ENCODE assay signal across 17 cellular contexts in the genomic region with DNA sequence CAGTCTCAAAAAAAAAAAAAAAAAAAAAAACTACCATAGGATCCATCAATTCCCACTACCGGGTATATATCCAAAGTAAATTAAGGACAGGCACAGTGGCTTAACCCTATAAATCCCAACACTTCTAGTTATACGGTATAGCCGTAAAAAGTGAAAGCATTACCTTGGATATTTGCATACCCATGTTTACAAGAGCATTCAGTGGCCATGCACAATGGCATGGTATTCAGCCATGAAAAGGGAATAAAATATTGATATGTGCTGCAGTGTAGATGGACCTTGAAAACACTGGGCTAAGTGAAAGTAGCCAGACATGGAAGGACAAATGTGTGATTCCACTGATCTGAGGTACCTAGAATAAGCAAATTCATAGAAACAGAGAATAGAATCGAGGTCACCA.
A peak's percentile ranks its signal among the peaks of the same experiment; 100 is the strongest.
DNase-seq lines count a peak whose midpoint lies in the region; ATAC-seq and TF ChIP-seq lines count a peak whose summit lies in the region.
"Had no signal": no experiment of that assay in that cellular context is flagged by ENCODE, and none has a peak within 500 bp of the region (broad histone marks: within the 10 kb centered on the region; RNA-seq: fewer than 3 reads in every experiment).

No MANE protein-coding gene starts in this region.

- H3K27ac Mint-ChIP-seq in activated T-cell treated with anti-CD3 and anti-CD28 coated beads, Interleukin-2, amount 50 U/mL, for 24 hours: peak overlapping the region; percentile 45
- H3K27ac Mint-ChIP-seq in activated T-helper 1 cell treated with anti-CD3 and anti-CD28 coated beads, Interleukin-12 subunit alpha, Interleukin-12 subunit beta, Interleukin-2, Interleukin-4 antibody, amounts not matched to agents 30 ng/mL and 10 ng/mL and 1 ng/mL, durations not matched to agents 14 hours and 24 hours and 36 hours: peak overlapping the region; percentile 82
- H3K27ac Mint-ChIP-seq: CD14-positive monocyte had no signal

- 62 to 84% (median 73%) methylated on average over 4 of the region's 4 CpGs for WGBS in spleen, 5 donors
- 54% methylated on average over 4 of the region's 4 CpGs for WGBS in SK-N-SH (ENCODE audit: low lambda C conversion rate)
- 75 to 78% (median 78%) methylated on average over 4 of the region's 4 CpGs for WGBS in heart left ventricle, 4 donors

- H3F3A ChIP-seq in SK-N-SH (replicated peaks; ENCODE audit: insufficient read depth): no peaks in the 10 kb centered on the region

- H3K9me2 ChIP-seq in SK-N-SH: no peaks in the 10 kb centered on the region

- H3K4me1 ChIP-seq in spleen: peaks cover 0 to 59% (median 40%) of the 10 kb centered on the region in 6 donors
- no peaks in the 10 kb centered on the region for H3K4me1 ChIP-seq in SK-N-SH (ENCODE audit: control insufficient read depth in 1 of 2, insufficient read depth in 2 of 2, low read depth in 1 of 2, low read length in 1 of 2)
- peaks cover 0 to 11% (median 0%) of the 10 kb centered on the region in 12 donors for H3K4me1 ChIP-seq in heart left ventricle

- H3K27me3 ChIP-seq in spleen (replicated peaks in 1 of 7): no peaks in the 10 kb centered on the region
- H3K27me3 ChIP-seq in SK-N-SH (ENCODE audit: insufficient read depth): no peaks in the 10 kb centered on the region
- no peaks in the 10 kb centered on the region for H3K27me3 ChIP-seq in heart left ventricle
- H3K27me3 ChIP-seq: upper lobe of right lung had no signal

- no peak for TF ChIP-seq CTCF in spleen (IDR thresholded peaks at IDR 0.05 in 8 of 11, conservative IDR thresholded peaks at IDR 0.05 in 3 of 11)
- no peak for TF ChIP-seq CTCF in SK-N-SH (IDR thresholded peaks at IDR 0.05)
- TF ChIP-seq CTCF in heart left ventricle (IDR thresholded peaks at IDR 0.05): no peak

- H3K79me2 ChIP-seq in SK-N-SH (ENCODE audit: insufficient read depth): no peaks in the 10 kb centered on the region

- H3K9me3 ChIP-seq in spleen (peaks cover 0 to 26% (median 7%) of the 10 kb centered on the region in 8 donors), SK-N-SH (no peaks in the 10 kb centered on the region), heart left ventricle (peaks cover 0 to 6% (median 0%) of the 10 kb centered on the region in 12 donors)
- H3K9me3 ChIP-seq: upper lobe of right lung had no signal

- TF ChIP-seq RAD21 in SK-N-SH (IDR thresholded peaks at IDR 0.05; ENCODE audit: low read length): no peak

- TF ChIP-seq EP300 in SK-N-SH (IDR thresholded peaks at IDR 0.05; ENCODE audit: borderline replicate concordance in 1 of 2, low read depth in 1 of 2, low read length in 1 of 2): no peak

- no peaks in the 10 kb centered on the region for H3K36me3 ChIP-seq in spleen
- H3K36me3 ChIP-seq in SK-N-SH (replicated peaks in 1 of 2; ENCODE audit: control insufficient read depth in 1 of 2, insufficient read depth in 2 of 2, low read length in 1 of 2): no peaks in the 10 kb centered on the region
- no peaks in the 10 kb centered on the region for H3K36me3 ChIP-seq in heart left ventricle
- H3K36me3 ChIP-seq: upper lobe of right lung had no signal

- H3K9ac ChIP-seq in SK-N-SH: no peak overlapping the region

- H3K4me1 Mint-ChIP-seq in activated T-cell treated with anti-CD3 and anti-CD28 coated beads, Interleukin-2, amount 50 U/mL, for 24 hours (ENCODE audit: low read depth): peaks cover 64% of the 10 kb centered on the region
- H3K4me1 Mint-ChIP-seq in activated T-helper 1 cell treated with anti-CD3 and anti-CD28 coated beads, Interleukin-12 subunit alpha, Interleukin-12 subunit beta, Interleukin-2, Interleukin-4 antibody, amounts not matched to agents 30 ng/mL and 10 ng/mL and 1 ng/mL, durations not matched to agents 14 hours and 24 hours and 36 hours (ENCODE audit: low read depth): peaks cover 89% of the 10 kb centered on the region

- H2AFZ ChIP-seq in SK-N-SH (ENCODE audit: low read depth): no peak overlapping the region

- TF ChIP-seq POLR2A in spleen (IDR thresholded peaks at IDR 0.05): no peak
- no peak for TF ChIP-seq POLR2A in heart left ventricle (IDR thresholded peaks at IDR 0.05)

- no peak overlapping the region for H3K4me2 ChIP-seq in SK-N-SH

- H3K36me3 Mint-ChIP-seq in activated T-cell treated with anti-CD3 and anti-CD28 coated beads, Interleukin-2, amount 50 U/mL, for 24 hours (ENCODE audit: low read depth): peaks cover 11% of the 10 kb centered on the region
- peaks cover 19% of the 10 kb centered on the region for H3K36me3 Mint-ChIP-seq in activated T-helper 1 cell treated with anti-CD3 and anti-CD28 coated beads, Interleukin-12 subunit alpha, Interleukin-12 subunit beta, Interleukin-2, Interleukin-4 antibody, amounts not matched to agents 30 ng/mL and 10 ng/mL and 1 ng/mL, durations not matched to agents 14 hours and 24 hours and 36 hours (ENCODE audit: low read depth)
- H3K36me3 Mint-ChIP-seq: CD14-positive monocyte had no signal

- H3K4me3 Mint-ChIP-seq in activated T-cell treated with anti-CD3 and anti-CD28 coated beads, Interleukin-2, amount 50 U/mL, for 24 hours: peak overlapping the region; percentile 47
- peak overlapping the region; percentile 60 for H3K4me3 Mint-ChIP-seq in activated T-helper 1 cell treated with anti-CD3 and anti-CD28 coated beads, Interleukin-12 subunit alpha, Interleukin-12 subunit beta, Interleukin-2, Interleukin-4 antibody, amounts not matched to agents 30 ng/mL and 10 ng/mL and 1 ng/mL, durations not matched to agents 14 hours and 24 hours and 36 hours
- H3K4me3 Mint-ChIP-seq: CD14-positive monocyte had no signal

- CTCF ChIA-PET in SK-N-SH (lab: Yijun Ruan, JAX): interaction anchor here (0.7 kb wide), 1 partner anchor 11 kb away, joined by 3 read pairs; no protein-coding TSS in a partner anchor

- ATAC-seq in GM18873 (IDR thresholded peaks at IDR 0.05; ENCODE audit: low FRiP score, unreplicated experiment): peak; percentile 9
- ATAC-seq in heart left ventricle: no peak
- ATAC-seq: HepG2, upper lobe of right lung had no signal

- DNase-seq in activated T-cell treated with anti-CD3 and anti-CD28 coated beads, Interleukin-2, amount 50 U/mL, for 24 hours: no peak
- no peak for DNase-seq in activated T-cell treated with anti-CD3 and anti-CD28 coated beads, Interleukin-2, amount 50 U/mL, for 48 hours
- DNase-seq in activated T-helper 1 cell treated with anti-CD3 and anti-CD28 coated beads, Interleukin-12 subunit alpha, Interleukin-12 subunit beta, Interleukin-2, Interleukin-4 antibody, amounts not matched to agents 30 ng/mL and 10 ng/mL and 1 ng/mL, durations not matched to agents 14 hours and 24 hours and 36 hours (ENCODE audit: low spot score): no peak
- DNase-seq in spleen (no peak), SK-N-SH (no peak), DMS79 (lab: John Stamatoyannopoulos, UW) (no peak), heart left ventricle (no peak)
- DNase-seq: GOT3; NCI-H1694 treated with DMSO at 0.1 percent for 48 hours; NCI-H345; SHP77 treated with DMSO at 0.1 percent for 48 hours; stimulated activated CD4-positive, alpha-beta T cell treated with anti-CD3 and anti-CD28 coated beads, Interleukin-12 subunit alpha, Interleukin-12 subunit beta, amount 100 ng/mL, for 4 hours; stimulated activated naive CD4-positive, alpha-beta T cell treated with Interleukin-2 at 50 U/mL for 16 hours; upper lobe of right lung had no signal

- H3K9me3 Mint-ChIP-seq in activated T-cell treated with anti-CD3 and anti-CD28 coated beads, Interleukin-2, amount 50 U/mL, for 24 hours: peaks cover 19% of the 10 kb centered on the region
- peaks cover 36% of the 10 kb centered on the region for H3K9me3 Mint-ChIP-seq in activated T-helper 1 cell treated with anti-CD3 and anti-CD28 coated beads, Interleukin-12 subunit alpha, Interleukin-12 subunit beta, Interleukin-2, Interleukin-4 antibody, amounts not matched to agents 30 ng/mL and 10 ng/mL and 1 ng/mL, durations not matched to agents 14 hours and 24 hours and 36 hours

- H3K27ac ChIP-seq in spleen: peak overlapping the region in 7 of 8 donors; percentile 38 to 86 (median 83)
- no peak overlapping the region for H3K27ac ChIP-seq in SK-N-SH (ENCODE audit: low read depth in 2 of 2, low read length in 1 of 2)
- H3K27ac ChIP-seq in heart left ventricle: no peak overlapping the region
- H3K27ac ChIP-seq: upper lobe of right lung had no signal

- H4K20me1 ChIP-seq in SK-N-SH (ENCODE audit: insufficient read depth): no peaks in the 10 kb centered on the region

- intact Hi-C loops in activated T-helper 1 cell treated with anti-CD3 and anti-CD28 coated beads, Interleukin-12 subunit alpha, Interleukin-12 subunit beta, Interleukin-2, Interleukin-4 antibody, amounts not matched to agents 30 ng/mL and 10 ng/mL and 1 ng/mL, durations not matched to agents 14 hours and 24 hours and 36 hours (cut with micrococcal nuclease): loop anchor here (1.0 kb wide), 1 partner anchor 18 kb away; no protein-coding TSS in a partner anchor
- intact Hi-C loops in spleen (cut with DNase I; ENCODE audit: low total_unique reads) (no loop called here), heart left ventricle (cut with DNase I) (loop anchor here in 3 of 10 donors (5.0 to 10.0 kb wide), 2 partner anchors 436 to 439 kb away; no protein-coding TSS in a partner anchor)

- POLR2A ChIA-PET in SK-N-SH (lab: Yijun Ruan, JAX): no interaction called here

- no peak overlapping the region for H3K4me3 ChIP-seq in spleen
- H3K4me3 ChIP-seq in SK-N-SH (ENCODE audit: low read depth in 2 of 2, low read length in 1 of 2): no peak overlapping the region
- no peak overlapping the region for H3K4me3 ChIP-seq in heart left ventricle
- H3K4me3 ChIP-seq: upper lobe of right lung had no signal

- no peaks in the 10 kb centered on the region for H3K27me3 Mint-ChIP-seq in activated T-cell treated with anti-CD3 and anti-CD28 coated beads, Interleukin-2, amount 50 U/mL, for 24 hours
- H3K27me3 Mint-ChIP-seq in activated T-helper 1 cell treated with anti-CD3 and anti-CD28 coated beads, Interleukin-12 subunit alpha, Interleukin-12 subunit beta, Interleukin-2, Interleukin-4 antibody, amounts not matched to agents 30 ng/mL and 10 ng/mL and 1 ng/mL, durations not matched to agents 14 hours and 24 hours and 36 hours (ENCODE audit: insufficient read depth): no peaks in the 10 kb centered on the region

TF ChIP-seq in SK-N-SH, 30 proteins besides CTCF, POLR2A, EP300 and RAD21:
- TF ChIP-seq NFIC (IDR thresholded peaks at IDR 0.05; ENCODE audit: borderline replicate concordance): no peak
- no peak for TF ChIP-seq EZH2phosphoT487 (IDR thresholded peaks at IDR 0.05; ENCODE audit: borderline replicate concordance, low read depth)
- TF ChIP-seq NRF1 (IDR thresholded peaks at IDR 0.05; ENCODE audit: low read depth, low read length): no peak
- TF ChIP-seq TEAD4 (IDR thresholded peaks at IDR 0.05; ENCODE audit: borderline replicate concordance, insufficient read depth): no peak

Comparison
In these comparisons a context has a peak if more than half of its experiments do, and no peak if none do; other contexts are left out.
1. H3K27ac ChIP-seq: peak in spleen (7 of 8); none in SK-N-SH (0 of 2) and heart left ventricle (0 of 12).